8 cellular contexts compared by ENCODE assay signal in the genomic region with DNA sequence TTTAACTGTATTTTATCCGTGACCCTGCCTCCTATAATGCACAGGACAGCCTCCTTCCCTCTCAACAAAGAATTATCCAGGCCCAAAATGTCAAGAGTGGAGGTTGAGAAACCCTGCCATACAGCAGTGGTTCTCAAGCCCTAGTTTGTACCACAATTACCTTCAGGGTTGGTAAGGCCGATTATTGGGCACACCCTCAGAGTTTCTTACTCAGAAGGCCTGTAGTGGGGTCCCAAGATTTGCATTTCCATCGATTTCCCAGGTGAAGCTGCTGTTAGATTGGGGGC. TPM values are rescaled to one million over a fixed set of nuclear protein-coding genes. Genes with fewer than 3 reads are reported as not detected.
A peak's percentile ranks its signal among the peaks of the same experiment; 100 is the strongest.
DNase-seq lines count a peak whose midpoint lies in the region; ATAC-seq and TF ChIP-seq lines count a peak whose summit lies in the region.

No MANE protein-coding gene starts in this region.

- 37 to 38% methylated on average over 3 of the region's 3 CpGs for WGBS in heart right ventricle, 2 donors
- WGBS in body of pancreas, 2 donors: 24 to 25% methylated on average over 3 of the region's 3 CpGs
- WGBS in mesodermal cell (ENCODE audit: insufficient coverage in 2 of 2), 2 experiments: 62 to 75% methylated on average over 2 to 3 of the region's 3 CpGs
- 44 to 45% methylated on average over 3 of the region's 3 CpGs for WGBS in aorta, 2 donors

- ATAC-seq in heart right ventricle (no peak), left ventricle myocardium superior (no peak), body of pancreas (no peak), aorta (ENCODE audit: low FRiP score) (no peak), GM18870 (IDR thresholded peaks at IDR 0.05; ENCODE audit: unreplicated experiment) (no peak)

- H3K27me3 ChIP-seq in heart right ventricle (peaks cover 0 to 5% (median 0%) of the 10 kb centered on the region in 7 donors), body of pancreas (no peaks in the 10 kb centered on the region), aorta (ENCODE audit: control insufficient read depth in 1 of 2, insufficient read depth in 2 of 2, low read length in 1 of 2) (no peaks in the 10 kb centered on the region)

- TF ChIP-seq CTCF in heart right ventricle (IDR thresholded peaks at IDR 0.05): no peak
- TF ChIP-seq CTCF in body of pancreas (IDR thresholded peaks at IDR 0.05): no peak

- intact Hi-C loops in heart right ventricle (cut with DNase I) (loop anchor here in 2 of 10 donors (2.0 kb wide), 2 partner anchors 43 to 45 kb away; no protein-coding TSS in a partner anchor), left ventricle myocardium superior (cut with micrococcal nuclease) (no loop called here), body of pancreas (cut with DNase I) (no loop called here), aorta (cut with DNase I) (no loop called here)

- DNase-seq in heart right ventricle (no peak), left ventricle myocardium superior (no peak), body of pancreas (no peak), aorta (no peak), CD1c-positive myeloid dendritic cell (ENCODE audit: extremely low spot score) (no peak), HuH-7 (ENCODE audit: low spot score) (no peak)

- H3K36me3 ChIP-seq in heart right ventricle (peaks cover 0 to 5% (median 0%) of the 10 kb centered on the region in 9 donors), body of pancreas (replicated peaks in 1 of 2; ENCODE audit: insufficient read depth in 1 of 2, low read depth in 2 of 2) (no peaks in the 10 kb centered on the region), mesodermal cell (ENCODE audit: control insufficient read depth, insufficient read depth, low read length) (peaks cover 4% of the 10 kb centered on the region), aorta (ENCODE audit: control insufficient read depth in 1 of 2, insufficient read depth in 2 of 2, low read length in 1 of 2) (peaks cover 0 to 1% of the 10 kb centered on the region in 2 donors)

- H3K4me3 ChIP-seq in heart right ventricle (peak overlapping the region; percentile 36 to 80 (median 68)), body of pancreas (peak overlapping the region in 1 of 2 donors; percentile 31), mesodermal cell (ENCODE audit: extremely low read depth, insufficient read depth, low read length, poor library complexity, severe bottlenecking) (peak overlapping the region; percentile 54), aorta (ENCODE audit: low read length in 2 of 2) (peak overlapping the region; percentile 4 to 44)

- no peaks in the 10 kb centered on the region for H3K9me3 ChIP-seq in heart right ventricle
- no peaks in the 10 kb centered on the region for H3K9me3 ChIP-seq in body of pancreas
- H3K9me3 ChIP-seq in mesodermal cell (ENCODE audit: control insufficient read depth, low read length): no peaks in the 10 kb centered on the region
- H3K9me3 ChIP-seq in aorta (ENCODE audit: control insufficient read depth, low read length): no peaks in the 10 kb centered on the region

- H3K4me1 ChIP-seq in heart right ventricle: peaks cover 0 to 25% (median 15%) of the 10 kb centered on the region in 9 donors
- H3K4me1 ChIP-seq in body of pancreas: peaks cover 40% of the 10 kb centered on the region
- no peaks in the 10 kb centered on the region for H3K4me1 ChIP-seq in mesodermal cell (ENCODE audit: control insufficient read depth, insufficient read depth, low read length, poor library complexity, severe bottlenecking)
- peaks cover 0 to 2% of the 10 kb centered on the region in 2 donors for H3K4me1 ChIP-seq in aorta (ENCODE audit: control insufficient read depth in 1 of 2, insufficient read depth in 2 of 2, low read length in 2 of 2)

- TF ChIP-seq POLR2A in body of pancreas (IDR thresholded peaks at IDR 0.05): no peak

- H3K27ac ChIP-seq in heart right ventricle (peak overlapping the region; percentile 72 to 98 (median 88)), body of pancreas (peak overlapping the region; percentile 88 to 96 (median 93)), mesodermal cell (ENCODE audit: low read depth, low read length, severe bottlenecking) (peak overlapping the region; percentile 97), aorta (ENCODE audit: low read depth in 1 of 2, low read length in 2 of 2) (peak overlapping the region in 1 of 2 donors; percentile 34)

RNA-seq across cellular contexts. Expression of a gene that starts 0.4 kb away (rescaled TPM):
- total RNA-seq in heart right ventricle (1 to 10 TPM; 1.3 to 3.4 (median 2.2) TPM), left ventricle myocardium superior (3.3 TPM), body of pancreas (1 to 10 TPM; 6.3 to 7.5 TPM), aorta (1 to 10 TPM; 5.3 to 6.7 TPM)
- polyA plus RNA-seq in heart right ventricle (1 to 10 TPM; 1.7 to 3.0 TPM), aorta (1 to 10 TPM; 1.8 to 4.2 TPM)
- 3.2 TPM for polyA plus RNA-seq in mesodermal cell (2013, experiment 1 of 2)
- polyA plus RNA-seq in mesodermal cell (2013, experiment 2 of 2): 2.9 TPM

RNA-seq across cellular contexts. Expression of a gene that starts 46.7 kb away (rescaled TPM):
- total RNA-seq in heart right ventricle: 10 to 100 TPM in 9 of 10 donors, 1 to 10 TPM in 1; 7.1 to 26.5 (median 11.8) TPM
- 100 to 1,000 TPM in 1 of 2 donors, 10 to 100 TPM in 1; 23.0 to 102 TPM for polyA plus RNA-seq in heart right ventricle
- total RNA-seq in left ventricle myocardium superior: 27.1 TPM
- total RNA-seq in body of pancreas: 100 to 1,000 TPM in 1 of 2 donors, 10 to 100 TPM in 1; 35.8 to 128 TPM
- 45.1 TPM for polyA plus RNA-seq in mesodermal cell (2013, experiment 1 of 2)
- polyA plus RNA-seq in mesodermal cell (2013, experiment 2 of 2): 39.3 TPM
- 10 to 100 TPM; 20.7 to 41.3 TPM for total RNA-seq in aorta
- 100 to 1,000 TPM in 1 of 2 donors, 10 to 100 TPM in 1; 10.3 to 176 TPM for polyA plus RNA-seq in aorta
